ENCODE assay signal across 8 cellular contexts in the genomic region with DNA sequence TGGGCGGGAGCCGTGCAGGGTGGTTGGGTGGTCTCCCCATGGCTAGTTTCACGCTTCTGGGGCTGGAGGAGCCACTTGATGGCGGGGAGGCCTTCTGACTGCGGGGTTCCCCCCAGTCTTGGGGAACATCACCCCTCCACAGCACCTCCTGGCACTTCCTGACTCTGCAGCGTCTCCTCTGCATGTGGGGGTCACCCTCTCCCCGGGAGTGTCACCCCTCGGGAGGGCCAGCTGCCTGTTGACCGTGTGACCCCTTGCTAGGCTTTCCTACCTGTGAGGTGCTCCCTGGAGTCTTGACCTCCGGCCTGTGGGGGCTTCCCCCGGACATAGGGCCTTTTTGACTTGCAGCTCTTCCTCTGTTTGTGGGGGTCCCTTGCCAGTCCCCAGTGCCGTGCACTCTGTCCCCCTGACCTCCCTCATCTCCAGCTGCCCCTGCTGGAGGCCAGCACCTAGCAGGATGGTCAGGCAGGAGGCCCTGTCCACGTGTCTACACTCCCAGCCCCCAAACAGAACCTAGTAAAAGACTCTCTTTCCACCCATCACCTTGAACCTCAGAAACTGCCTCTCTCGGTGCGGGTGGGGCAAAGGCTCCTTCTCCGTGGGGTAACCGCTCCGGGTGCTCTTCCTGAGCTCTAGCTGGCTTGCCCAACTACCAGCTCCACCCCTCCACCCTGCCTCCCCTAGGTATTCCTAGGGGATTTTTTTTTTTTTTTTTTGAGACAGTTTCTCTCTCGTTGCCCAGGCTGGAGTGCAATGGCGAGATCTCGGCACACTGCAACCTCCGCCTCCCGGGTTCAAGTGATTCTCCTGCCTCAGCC. TPM values are rescaled to one million over a fixed set of nuclear protein-coding genes. Genes with fewer than 3 reads are reported as not detected.
DNase-seq lines count a peak whose midpoint lies in the region; ATAC-seq and TF ChIP-seq lines count a peak whose summit lies in the region.

No MANE protein-coding gene starts in this region.

- peak; percentile 4 for ATAC-seq in HG03095 (IDR thresholded peaks at IDR 0.05; ENCODE audit: unreplicated experiment)
- no peak for ATAC-seq in body of pancreas
- peak; percentile 24 for ATAC-seq in aorta (ENCODE audit: low FRiP score)

- H3K4ac ChIP-seq in mesenchymal stem cell (ENCODE audit: low read depth in 1 of 2, low read length in 2 of 2): peak overlapping the region in 1 of 2 experiments; percentile 54

- no peaks in the 10 kb centered on the region for H3K27me3 ChIP-seq in body of pancreas
- peaks cover 0 to 4% of the 10 kb centered on the region in 2 experiments for H3K27me3 ChIP-seq in mesenchymal stem cell (ENCODE audit: control insufficient read depth in 1 of 2, insufficient read depth in 1 of 2, low read length in 2 of 2)
- no peaks in the 10 kb centered on the region for H3K27me3 ChIP-seq in aorta (ENCODE audit: control insufficient read depth in 1 of 2, insufficient read depth in 2 of 2, low read length in 1 of 2)

- H2AFZ ChIP-seq in mesenchymal stem cell (ENCODE audit: low read depth, low read length): peak overlapping the region; percentile 90

- H3K14ac ChIP-seq in mesenchymal stem cell (ENCODE audit: low read length in 2 of 2): peak overlapping the region in 1 of 2 experiments; percentile 97

- 33 to 53% methylated on average over 12 to 23 of the region's 23 CpGs for WGBS in body of pancreas, 2 donors
- 48% methylated on average over 17 of the region's 23 CpGs for WGBS in mesenchymal stem cell
- 42 to 46% methylated on average over 21 to 23 of the region's 23 CpGs for WGBS in aorta, 2 donors

- H3K79me1 ChIP-seq in mesenchymal stem cell (replicated peaks; ENCODE audit: low read length, poor library complexity, severe bottlenecking): peaks cover 31% of the 10 kb centered on the region

- peak overlapping the region in 1 of 2 experiments; percentile 74 for H3K23ac ChIP-seq in mesenchymal stem cell (ENCODE audit: low read length in 2 of 2)

- peak overlapping the region; percentile 82 for H4K8ac ChIP-seq in mesenchymal stem cell (ENCODE audit: low read length)

- no peak for TF ChIP-seq CTCF in body of pancreas (IDR thresholded peaks at IDR 0.05)

- H2BK5ac ChIP-seq in mesenchymal stem cell (ENCODE audit: low read depth, low read length, poor library complexity, severe bottlenecking): no peak overlapping the region

- no peaks in the 10 kb centered on the region for H3K36me3 ChIP-seq in body of pancreas (replicated peaks in 1 of 2; ENCODE audit: insufficient read depth in 1 of 2, low read depth in 2 of 2)
- H3K36me3 ChIP-seq in mesenchymal stem cell (ENCODE audit: control insufficient read depth in 1 of 2, insufficient read depth in 2 of 2, low read depth in 1 of 2, low read length in 2 of 2): peaks cover 3 to 18% of the 10 kb centered on the region in 2 experiments
- no peaks in the 10 kb centered on the region for H3K36me3 ChIP-seq in aorta (ENCODE audit: control insufficient read depth in 1 of 2, insufficient read depth in 2 of 2, low read length in 1 of 2)

- no peak overlapping the region for H2BK12ac ChIP-seq in mesenchymal stem cell (ENCODE audit: low read length in 2 of 2)

- no peak overlapping the region for H2BK120ac ChIP-seq in mesenchymal stem cell (ENCODE audit: low read depth, low read length)

- DNase-seq in body of pancreas: no peak
- no peak for DNase-seq in mesenchymal stem cell
- no peak for DNase-seq in aorta
- DNase-seq in 8988T: no peak
- DNase-seq in middle frontal gyrus (ENCODE audit: extremely low spot score, low spot score): no peak
- no peak for DNase-seq in NCI-H1930 (lab: John Stamatoyannopoulos, UW)

- H3K27ac ChIP-seq in body of pancreas (peak overlapping the region; percentile 7 to 75 (median 58)), mesenchymal stem cell (ENCODE audit: low read length, poor library complexity, severe bottlenecking) (no peak overlapping the region), aorta (ENCODE audit: low read depth in 1 of 2, low read length in 2 of 2) (no peak overlapping the region)

- intact Hi-C loops in body of pancreas (cut with DNase I): no loop called here
- intact Hi-C loops in aorta (cut with DNase I): loop anchor here in 1 of 2 donors (1.0 kb wide), 1 partner anchor 17 kb away; no protein-coding TSS in a partner anchor

- H3K9ac ChIP-seq in mesenchymal stem cell (ENCODE audit: low read length): peak overlapping the region; percentile 92

- no peak overlapping the region for H4K91ac ChIP-seq in mesenchymal stem cell (ENCODE audit: low read length)

- H2BK15ac ChIP-seq in mesenchymal stem cell (ENCODE audit: low read depth, poor library complexity, severe bottlenecking): no peak overlapping the region

- no peaks in the 10 kb centered on the region for H3K9me3 ChIP-seq in body of pancreas
- H3K9me3 ChIP-seq in mesenchymal stem cell (ENCODE audit: control insufficient read depth, low read length): no peaks in the 10 kb centered on the region
- H3K9me3 ChIP-seq in aorta (ENCODE audit: control insufficient read depth, low read length): no peaks in the 10 kb centered on the region

- H3K4me1 ChIP-seq in body of pancreas (peaks cover 30% of the 10 kb centered on the region), mesenchymal stem cell (ENCODE audit: control insufficient read depth, insufficient read depth, low read depth, low read length) (peaks cover 25% of the 10 kb centered on the region), aorta (ENCODE audit: control insufficient read depth in 1 of 2, insufficient read depth in 2 of 2, low read length in 2 of 2) (no peaks in the 10 kb centered on the region)

- TF ChIP-seq POLR2A in body of pancreas (IDR thresholded peaks at IDR 0.05): no peak

- no peak overlapping the region for H2AK5ac ChIP-seq in mesenchymal stem cell (ENCODE audit: low read length, severe bottlenecking)

- peak overlapping the region; percentile 69 for H3K4me3 ChIP-seq in GM08714 (ENCODE audit: low read length)
- H3K4me3 ChIP-seq in body of pancreas: peak overlapping the region; percentile 63 to 82
- H3K4me3 ChIP-seq in mesenchymal stem cell (ENCODE audit: insufficient read depth in 1 of 2, low read depth in 1 of 2, low read length in 2 of 2): peak overlapping the region; percentile 84 to 93
- H3K4me3 ChIP-seq in aorta (ENCODE audit: low read length in 2 of 2): peak overlapping the region; percentile 82 to 84

- peak overlapping the region; percentile 83 to 90 for H3K18ac ChIP-seq in mesenchymal stem cell (ENCODE audit: low read depth in 1 of 2, low read length in 2 of 2)

- H3K4me2 ChIP-seq in mesenchymal stem cell (ENCODE audit: low read length, poor library complexity, severe bottlenecking): peak overlapping the region; percentile 84

RNA-seq across cellular contexts. Expression of gene AACS, which starts 0.7 kb away (rescaled TPM):
- total RNA-seq in body of pancreas (10 to 100 TPM; 15.0 to 22.4 TPM), aorta (10 to 100 TPM; 16.6 to 27.4 TPM)
- 12.6 TPM for polyA plus RNA-seq in mesenchymal stem cell (2013, experiment 1 of 2)
- polyA plus RNA-seq in mesenchymal stem cell (2013, experiment 2 of 2): 12.4 TPM
- 1 to 10 TPM; 6.6 to 7.7 TPM for polyA plus RNA-seq in aorta

Comparison
In these comparisons a context has a peak if more than half of its experiments do, and no peak if none do; other contexts are left out.
1. H3K27ac ChIP-seq: peak in body of pancreas (4 of 4); none in mesenchymal stem cell (single experiment) and aorta (0 of 2).
2. Peak in every context shown above with its lines, with median percentiles within 50 percentile points of each other: H3K4me3 ChIP-seq.